ENCODE assay signal across 28 cellular contexts in the genomic region with DNA sequence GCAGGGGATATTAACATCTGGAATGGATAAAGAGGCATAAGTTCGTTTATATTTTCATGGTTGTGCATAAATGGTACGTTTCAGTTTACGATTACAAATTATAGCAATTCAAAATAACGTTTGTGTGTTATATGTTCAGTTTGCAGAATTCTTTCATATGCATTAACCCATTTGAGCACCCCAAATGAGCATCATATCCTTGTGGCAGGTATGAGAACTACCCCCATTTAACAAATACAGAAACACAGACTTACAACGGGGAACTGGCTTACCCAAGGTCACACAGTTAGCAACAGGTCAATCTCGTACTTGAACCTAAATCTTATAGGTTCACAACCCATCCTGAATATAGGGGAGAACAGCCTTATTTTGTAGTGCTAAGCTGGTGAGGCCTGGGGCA. TPM values are rescaled to one million over a fixed set of nuclear protein-coding genes. Genes with fewer than 3 reads are reported as not detected.
DNase-seq lines count a peak whose midpoint lies in the region; ATAC-seq and TF ChIP-seq lines count a peak whose summit lies in the region.
"Had no signal": no experiment of that assay in that cellular context is flagged by ENCODE, and none has a peak within 500 bp of the region (broad histone marks: within the 10 kb centered on the region; RNA-seq: fewer than 3 reads in every experiment).

No MANE protein-coding gene starts in this region.

- H3F3A ChIP-seq in PC-3 (ENCODE audit: low read length, unreplicated experiment) (no peaks in the 10 kb centered on the region), neural progenitor cell (ENCODE audit: low read depth) (no peaks in the 10 kb centered on the region)

- H3K9me3 ChIP-seq in PC-3 (ENCODE audit: low read length) = no peaks in the 10 kb centered on the region
- H3K9me3 ChIP-seq in endodermal cell (ENCODE audit: control insufficient read depth, low read length) = no peaks in the 10 kb centered on the region
- H3K9me3 ChIP-seq in neural progenitor cell (ENCODE audit: low read depth) = no peaks in the 10 kb centered on the region
- no peaks in the 10 kb centered on the region for H3K9me3 ChIP-seq in MG63
- H3K9me3 ChIP-seq: esophagus muscularis mucosa, HAP-1, pancreas, upper lobe of right lung had no signal

- H3K4me1 Mint-ChIP-seq in endodermal cell (peaks cover 17% of the 10 kb centered on the region), neural progenitor cell (no peaks in the 10 kb centered on the region)
- H3K4me1 Mint-ChIP-seq: activated CD4-positive, alpha-beta T cell treated with anti-CD3 and anti-CD28 coated beads for 36 hours; CD14-positive monocyte had no signal

- no peaks in the 10 kb centered on the region for H3K27me3 Mint-ChIP-seq in endodermal cell (ENCODE audit: insufficient read depth)
- H3K27me3 Mint-ChIP-seq in neural progenitor cell (ENCODE audit: insufficient read depth, low read depth) = peaks cover 2% of the 10 kb centered on the region

- no peaks in the 10 kb centered on the region for H3K27me3 ChIP-seq in BJ (ENCODE audit: control insufficient read depth, insufficient read depth, low read length)
- no peaks in the 10 kb centered on the region for H3K27me3 ChIP-seq in PC-3 (ENCODE audit: low read length)
- no peaks in the 10 kb centered on the region for H3K27me3 ChIP-seq in endodermal cell (ENCODE audit: control insufficient read depth, insufficient read depth, low read length, poor library complexity, severe bottlenecking)
- no peaks in the 10 kb centered on the region for H3K27me3 ChIP-seq in neural progenitor cell
- H3K27me3 ChIP-seq in MG63 = no peaks in the 10 kb centered on the region
- H3K27me3 ChIP-seq: esophagus muscularis mucosa, pancreas, upper lobe of right lung had no signal

- no peak for DNase-seq in BJ (ENCODE audit: low read depth)
- no peak for DNase-seq in PC-3
- DNase-seq in endodermal cell = no peak
- no peak for DNase-seq in neural progenitor cell (ENCODE audit: low spot score)
- no peak for DNase-seq in NCI-H2107 treated with DMSO at 0.1 percent for 48 hours (lab: John Stamatoyannopoulos, UW; ENCODE audit: unreplicated experiment)
- no peak for DNase-seq in NCI-H510A treated with DMSO at 0.1 percent for 48 hours (lab: John Stamatoyannopoulos, UW)
- no peak for DNase-seq in globus pallidus (ENCODE audit: low spot score)
- DNase-seq in MG63 = no peak
- DNase-seq: ACHN; activated CD4-positive, alpha-beta T cell treated with anti-CD3 and anti-CD28 coated beads for 36 hours; activated CD8-positive, alpha-beta memory T cell treated with anti-CD3 and anti-CD28 coated beads for 24 hours; activated naive CD4-positive, alpha-beta T cell treated with anti-CD3 and anti-CD28 coated beads for 36 hours; activated T-cell treated with anti-CD3 and anti-CD28 coated beads, Interleukin-2, amount 50 U/mL, for 24 hours; amygdala; cerebellar nuclear complex; effector CD4-positive, alpha-beta T cell; left cardiac atrium; mesenchymal stem cell; NCI-H1694; pancreas; stimulated activated CD8-positive, alpha-beta memory T cell treated with anti-CD3 and anti-CD28 coated beads, Interleukin-4, amount 100 ng/mL, for 48 hours; SW 1271; upper lobe of right lung had no signal

- H3K4me1 ChIP-seq in PC-3 (ENCODE audit: insufficient read depth, low read length) = peaks cover 9% of the 10 kb centered on the region; the same call in 1 of the 2 replicates
- peaks cover 11% of the 10 kb centered on the region for H3K4me1 ChIP-seq in endodermal cell (ENCODE audit: control insufficient read depth, insufficient read depth, low read length)
- H3K4me1 ChIP-seq in neural progenitor cell = no peaks in the 10 kb centered on the region
- H3K4me1 ChIP-seq: HAP-1, pancreas, upper lobe of right lung had no signal

- H3K36me3 ChIP-seq in BJ (ENCODE audit: control insufficient read depth, insufficient read depth, low read length) = no peaks in the 10 kb centered on the region
- no peaks in the 10 kb centered on the region for H3K36me3 ChIP-seq in PC-3 (ENCODE audit: low read depth, low read length)
- peaks cover 8% of the 10 kb centered on the region for H3K36me3 ChIP-seq in endodermal cell (ENCODE audit: control insufficient read depth, insufficient read depth, low read length)
- no peaks in the 10 kb centered on the region for H3K36me3 ChIP-seq in neural progenitor cell
- H3K36me3 ChIP-seq in MG63 = no peaks in the 10 kb centered on the region
- H3K36me3 ChIP-seq: esophagus muscularis mucosa, HAP-1, pancreas, upper lobe of right lung had no signal

- H3K79me2 ChIP-seq in PC-3 (ENCODE audit: low read length) (no peaks in the 10 kb centered on the region), neural progenitor cell (ENCODE audit: low read depth) (no peaks in the 10 kb centered on the region)

- H3K27ac ChIP-seq in PC-3 (ENCODE audit: low read length) = no peak overlapping the region
- no peak overlapping the region for H3K27ac ChIP-seq in endodermal cell (ENCODE audit: low read depth, low read length)
- no peak overlapping the region for H3K27ac ChIP-seq in neural progenitor cell
- H3K27ac ChIP-seq: esophagus muscularis mucosa, pancreas, upper lobe of right lung had no signal

- H3K36me3 Mint-ChIP-seq in endodermal cell (ENCODE audit: low read depth) = peaks cover 2% of the 10 kb centered on the region
- no peaks in the 10 kb centered on the region for H3K36me3 Mint-ChIP-seq in neural progenitor cell
- H3K36me3 Mint-ChIP-seq: CD14-positive monocyte had no signal

- H3K4me2 ChIP-seq in PC-3 (ENCODE audit: low read length) (no peak overlapping the region), neural progenitor cell (no peak overlapping the region)

- TF ChIP-seq CTCF in BJ (IDR thresholded peaks at IDR 0.05; ENCODE audit: insufficient read depth, low read depth, low read length) = peak; percentile 42
- TF ChIP-seq CTCF in PC-3 (conservative IDR thresholded peaks at IDR 0.05; ENCODE audit: low read depth, low read length) = 0 out of 2 replicates have a peak, but pooled peaks have one; percentile 11
- peak; percentile 60 for TF ChIP-seq CTCF in endodermal cell (conservative IDR thresholded peaks at IDR 0.05)
- TF ChIP-seq CTCF in neural progenitor cell (IDR thresholded peaks at IDR 0.05) = peak; percentile 27

- H2AFZ ChIP-seq in PC-3 (ENCODE audit: low read length) (no peak overlapping the region), neural progenitor cell (replicated peaks) (no peak overlapping the region)

- POLR2A ChIA-PET in BJ (lab: Charles Lee) (no interaction called here), PC-3 (lab: Charles Lee; ENCODE audit: unreplicated experiment) (no interaction called here)

- H3K9ac ChIP-seq in PC-3 (ENCODE audit: low read length) = no peak overlapping the region
- H3K9ac ChIP-seq in endodermal cell (ENCODE audit: extremely low read depth, low read length, poor library complexity, severe bottlenecking) = no peak overlapping the region
- H3K9ac ChIP-seq in neural progenitor cell = no peak overlapping the region

- H3K9me3 Mint-ChIP-seq in endodermal cell (no peaks in the 10 kb centered on the region), neural progenitor cell (no peaks in the 10 kb centered on the region)
- H3K9me3 Mint-ChIP-seq: activated naive CD4-positive, alpha-beta T cell treated with anti-CD3 and anti-CD28 coated beads for 36 hours; activated T-cell treated with anti-CD3 and anti-CD28 coated beads, Interleukin-2, amount 50 U/mL, for 24 hours had no signal

- no peaks in the 10 kb centered on the region for H4K20me1 ChIP-seq in PC-3 (ENCODE audit: low read length)
- no peaks in the 10 kb centered on the region for H4K20me1 ChIP-seq in neural progenitor cell (ENCODE audit: low read depth)

- H3K9me2 ChIP-seq in PC-3 (replicated peaks; ENCODE audit: low read length) = no peaks in the 10 kb centered on the region

- no TSS peak for BruUV-seq in PC-3 (replicated peaks; lab: Mats Ljungman, UMichigan)

- CTCF ChIA-PET in BJ (lab: Yijun Ruan, JAX) = no interaction called here
- CTCF ChIA-PET in PC-3 (lab: Charles Lee) = no interaction called here

- intact Hi-C loops in PC-3 (cut with micrococcal nuclease) = loop anchor here (10.0 kb wide), 3 partner anchors 139 to 351 kb away; no protein-coding TSS in a partner anchor

- H3K27ac Mint-ChIP-seq in endodermal cell = no peak overlapping the region
- H3K27ac Mint-ChIP-seq in neural progenitor cell = no peak overlapping the region
- H3K27ac Mint-ChIP-seq: activated CD4-positive, alpha-beta T cell treated with anti-CD3 and anti-CD28 coated beads for 36 hours; activated naive CD4-positive, alpha-beta T cell treated with anti-CD3 and anti-CD28 coated beads for 36 hours; activated T-cell treated with anti-CD3 and anti-CD28 coated beads, Interleukin-2, amount 50 U/mL, for 24 hours; CD14-positive monocyte had no signal

- no peak overlapping the region for H3K4me3 ChIP-seq in BJ (ENCODE audit: low read depth, low read length)
- no peak overlapping the region for H3K4me3 ChIP-seq in PC-3 (ENCODE audit: low read length)
- no peak overlapping the region for H3K4me3 ChIP-seq in endodermal cell (ENCODE audit: low read length)
- no peak overlapping the region for H3K4me3 ChIP-seq in neural progenitor cell
- no peak overlapping the region for H3K4me3 ChIP-seq in MG63
- H3K4me3 ChIP-seq: esophagus muscularis mucosa, HAP-1, K562, pancreas, upper lobe of right lung had no signal

- 76 to 91% methylated on average over 2 to 6 of the region's 6 CpGs for WGBS in endodermal cell (ENCODE audit: insufficient coverage in 1 of 2, insufficient read length in 1 of 2), 2 experiments

- ATAC-seq in PC-3 = no peak
- ATAC-seq: activated CD4-positive, alpha-beta T cell treated with anti-CD3 and anti-CD28 coated beads for 36 hours; K562; pancreas; sciatic nerve; upper lobe of right lung had no signal

- H3K4me3 Mint-ChIP-seq in endodermal cell (no peak overlapping the region), neural progenitor cell (no peak overlapping the region)
- H3K4me3 Mint-ChIP-seq: activated CD4-positive, alpha-beta T cell treated with anti-CD3 and anti-CD28 coated beads for 36 hours; activated naive CD4-positive, alpha-beta T cell treated with anti-CD3 and anti-CD28 coated beads for 36 hours; activated T-cell treated with anti-CD3 and anti-CD28 coated beads, Interleukin-2, amount 50 U/mL, for 24 hours; CD14-positive monocyte had no signal

RNA-seq across cellular contexts. Expression of a gene that starts 33.1 kb away (rescaled TPM):
- polyA plus RNA-seq in BJ (2011; rRNA removed) = 7.6 and 12.0 TPM in 2 replicates
- polyA minus RNA-seq in BJ (2011; rRNA and poly(A)+ RNA removed) = 9.8 and 11.5 TPM in 2 replicates
- total RNA-seq in PC-3 (2014; rRNA removed) (2.1 and 2.4 TPM in 2 replicates), endodermal cell (10 to 100 TPM; 11.5 to 13.2 TPM), neural progenitor cell (ENCODE audit: low replicate concordance) (2.9 and 3.4 TPM in 2 replicates)
- polyA plus RNA-seq in endodermal cell (2013, experiment 1 of 2) = 25.4 TPM
- 26.3 TPM for polyA plus RNA-seq in endodermal cell (2013, experiment 2 of 2)
- total RNA-seq in MG63 (2014; rRNA removed; shearing (Covaris generic); ENCODE audit: low replicate concordance) = 0.16 TPM in 1 of 2 replicates, not detected in the other
- total RNA-seq: activated CD4-positive, alpha-beta T cell treated with anti-CD3 and anti-CD28 coated beads for 36 hours; activated naive CD4-positive, alpha-beta T cell treated with anti-CD3 and anti-CD28 coated beads for 36 hours; K562 had no signal
- polyA plus RNA-seq: CD14-positive monocyte, K562 had no signal
